ENCODE assay signal across 8 cellular contexts in the genomic region with DNA sequence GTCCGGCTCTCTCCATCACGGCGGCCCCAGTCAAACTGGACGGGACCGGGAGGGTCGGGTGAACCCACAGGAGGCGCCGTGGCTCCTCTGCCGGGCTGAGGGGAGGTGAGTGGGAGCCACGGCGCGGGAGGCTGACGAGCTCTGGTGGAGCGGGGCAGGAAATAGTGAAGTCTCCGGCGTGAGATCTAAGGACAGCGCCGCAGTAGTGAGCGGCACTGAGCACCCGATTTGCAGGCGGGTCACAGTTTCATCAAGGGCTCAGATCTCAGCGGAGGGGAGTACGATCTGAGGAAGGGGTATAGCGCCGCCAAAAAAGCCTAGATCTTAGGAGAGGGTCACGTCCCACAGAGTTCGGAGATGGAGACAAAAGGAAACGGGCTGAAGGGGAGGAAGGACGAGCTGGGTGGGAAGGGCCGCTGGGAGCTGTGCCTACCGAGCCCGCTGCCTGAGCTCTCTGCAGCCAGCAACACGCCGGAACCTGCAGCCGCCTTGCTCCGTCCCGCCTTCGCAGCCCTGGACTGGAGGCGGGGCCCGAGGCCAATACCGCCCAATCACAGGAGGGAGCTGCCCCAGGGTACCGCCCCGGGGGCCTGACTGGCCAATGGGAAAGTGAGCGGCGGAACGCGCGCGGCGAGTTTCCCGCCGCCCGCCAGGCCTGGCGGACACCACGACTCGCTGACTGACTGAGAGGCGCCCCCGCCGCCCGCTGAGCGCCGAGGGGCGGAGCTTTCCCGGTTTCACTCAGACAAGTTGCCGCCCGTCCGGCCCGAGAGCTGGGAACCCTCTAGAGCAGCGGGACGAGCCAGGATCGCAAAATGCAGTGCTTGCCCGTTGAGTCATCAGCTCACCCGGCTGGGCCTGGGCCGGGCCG. TPM values are rescaled to one million over a fixed set of nuclear protein-coding genes. Genes with fewer than 3 reads are reported as not detected.
DNase-seq lines count a peak whose midpoint lies in the region; ATAC-seq and TF ChIP-seq lines count a peak whose summit lies in the region.

No MANE protein-coding gene starts in this region.

- peaks cover 17 to 31% (median 23%) of the 10 kb centered on the region in 3 donors for H3K4me1 Mint-ChIP-seq in T-cell

- DNase-seq in GM13977 (ENCODE audit: low spot score) (peak; percentile 96), NCI-H146 (lab: John Stamatoyannopoulos, UW) (peak; percentile 94), T-cell (peak; percentile 82 to 95 (median 90)), amniotic epithelial cell (ENCODE audit: low read depth) (peak; percentile 95), heart right ventricle (peak; percentile 96 to 97), posterior cingulate gyrus (peak; percentile 89 to 100 (median 96)), upper lobe of left lung (peak; percentile 97 to 98)

- CTCF ChIA-PET in T-cell (lab: Charles Lee), result interaction anchor here (0.5 to 2.4 kb wide), 15 partner anchors 12 to 1044 kb away, joined by 3 to 21 read pairs (median 5); partner anchors contain the start of gene GPN2 (in 1 of the 2)

- H3K4me1 ChIP-seq in heart right ventricle, result peaks cover 0 to 22% (median 15%) of the 10 kb centered on the region in 9 donors
- peaks cover 16 to 30% (median 18%) of the 10 kb centered on the region in 4 donors for H3K4me1 ChIP-seq in upper lobe of left lung

- intact Hi-C loops in heart right ventricle (cut with DNase I), result loop anchor here in 1 of 10 donors (2.0 kb wide), 1 partner anchor 64 kb away; no protein-coding TSS in a partner anchor
- intact Hi-C loops in posterior cingulate gyrus (cut with DNase I), result no loop called here

- TF ChIP-seq POLR2A in upper lobe of left lung (IDR thresholded peaks at IDR 0.05), result peak; percentile 30 to 91 (median 82)

- in situ Hi-C loops in GM13977 (cut with MboI; ENCODE audit: low pct_unique_long_range_greater_than_20kb, low sequenced_read_pairs, unreplicated experiment), result no loop called here

- H3K27me3 ChIP-seq in heart right ventricle, result no peaks in the 10 kb centered on the region
- H3K27me3 ChIP-seq in upper lobe of left lung, result no peaks in the 10 kb centered on the region

- H3K4me3 ChIP-seq in heart right ventricle (peak overlapping the region; percentile 47 to 78 (median 70)), upper lobe of left lung (peak overlapping the region; percentile 51 to 65 (median 60))

- peak; percentile 5 for TF ChIP-seq CTCF in GM13977 (IDR thresholded peaks at IDR 0.05; ENCODE audit: extremely low read depth, insufficient read depth, missing control alignments)
- TF ChIP-seq CTCF in heart right ventricle (IDR thresholded peaks at IDR 0.05), result peak in 2 of 9 donors; percentile 13 to 14
- TF ChIP-seq CTCF in upper lobe of left lung (IDR thresholded peaks at IDR 0.05), result peak in 3 of 6 experiments; percentile 21 to 28 (median 23)

- peak overlapping the region; percentile 87 to 95 (median 88) for H3K4me3 Mint-ChIP-seq in T-cell

- no peaks in the 10 kb centered on the region for H3K9me3 ChIP-seq in heart right ventricle
- H3K9me3 ChIP-seq in upper lobe of left lung, result no peaks in the 10 kb centered on the region

- POLR2A ChIA-PET in T-cell (lab: Charles Lee), result interaction anchor here in 1 of 2 donors (0.6 to 1.4 kb wide), 5 partner anchors 31 to 378 kb away, joined by 3 to 5 read pairs (median 4); partner anchors contain the start of gene GPATCH3

- TF ChIP-seq EP300 in upper lobe of left lung (IDR thresholded peaks at IDR 0.05), result peak in 1 of 4 donors; percentile 47

- no peaks in the 10 kb centered on the region for H3K27me3 Mint-ChIP-seq in T-cell

- no peaks in the 10 kb centered on the region for H3K9me3 Mint-ChIP-seq in T-cell

- H3K36me3 Mint-ChIP-seq in T-cell, result no peaks in the 10 kb centered on the region

- H3K27ac Mint-ChIP-seq in T-cell, result peak overlapping the region; percentile 88 to 93

- 0% methylated on average over 74 to 75 of the region's 75 CpGs for WGBS in heart right ventricle, 2 donors
- WGBS in upper lobe of left lung, 2 donors, result 0% methylated on average over 9 to 58 of the region's 75 CpGs

- H3K36me3 ChIP-seq in heart right ventricle (no peaks in the 10 kb centered on the region), upper lobe of left lung (no peaks in the 10 kb centered on the region)

- peak overlapping the region; percentile 82 to 99 (median 96) for H3K27ac ChIP-seq in heart right ventricle
- peak overlapping the region; percentile 93 to 99 (median 98) for H3K27ac ChIP-seq in upper lobe of left lung

- ATAC-seq in HG02870 (IDR thresholded peaks at IDR 0.05; ENCODE audit: unreplicated experiment) (peak; percentile 90), T-cell (replicated peaks in 1 of 4) (peak; percentile 94 to 96 (median 94)), heart right ventricle (peak; percentile 97 to 99 (median 99)), upper lobe of left lung (ENCODE audit: low FRiP score in 2 of 2) (peak; percentile 96 to 97)

RNA-seq across cellular contexts. Expression of gene SFN, which starts 1.9 kb away (rescaled TPM):
- total RNA-seq in T-cell (1 to 10 TPM in 4 of 5 donors, under 1 TPM in 1; 0.28 to 1.7 (median 1.6) TPM), heart right ventricle (under 1 TPM in 1 of 10 donors, not detected in 9; 0.19 TPM), upper lobe of left lung (100 to 1,000 TPM in 2 of 6 donors, 10 to 100 TPM in 4; 21.0 to 129 (median 70.1) TPM)
- polyA plus RNA-seq in heart right ventricle, result under 1 TPM in 1 of 2 donors, not detected in 1; 0.42 TPM

RNA-seq across cellular contexts. Expression of gene GPN2, which starts 25.2 kb away (rescaled TPM):
- total RNA-seq in T-cell (10 to 100 TPM; 30.8 to 35.7 (median 32.7) TPM), heart right ventricle (10 to 100 TPM; 12.4 to 31.3 (median 20.4) TPM), upper lobe of left lung (10 to 100 TPM; 10.1 to 29.6 (median 18.5) TPM)
- polyA plus RNA-seq in heart right ventricle, result 10 to 100 TPM; 13.7 to 21.1 TPM

RNA-seq across cellular contexts. Expression of gene GPATCH3, which starts 35.4 kb away (rescaled TPM):
- total RNA-seq in T-cell, result 10 to 100 TPM; 23.6 to 28.6 (median 27.6) TPM
- 10 to 100 TPM in 1 of 10 donors, 1 to 10 TPM in 9; 6.5 to 10.0 (median 8.6) TPM for total RNA-seq in heart right ventricle
- 10 to 100 TPM in 1 of 2 donors, 1 to 10 TPM in 1; 8.0 to 19.5 TPM for polyA plus RNA-seq in heart right ventricle
- total RNA-seq in upper lobe of left lung, result 10 to 100 TPM in 4 of 6 donors, 1 to 10 TPM in 2; 9.4 to 20.8 (median 14.9) TPM

RNA-seq across cellular contexts. Expression of gene ZDHHC18, which starts 38.4 kb away (rescaled TPM):
- total RNA-seq in T-cell (10 to 100 TPM; 41.1 to 59.9 (median 50.6) TPM), heart right ventricle (10 to 100 TPM in 8 of 10 donors, 1 to 10 TPM in 2; 7.4 to 19.1 (median 11.8) TPM), upper lobe of left lung (10 to 100 TPM; 18.9 to 35.9 (median 24.9) TPM)
- polyA plus RNA-seq in heart right ventricle, result 10 to 100 TPM in 1 of 2 donors, 1 to 10 TPM in 1; 9.9 to 12.8 TPM

RNA-seq across cellular contexts. Expression of gene NR0B2, which starts 48.9 kb away (rescaled TPM):
- not detected for total RNA-seq in T-cell
- 10 to 100 TPM in 2 of 10 donors, 1 to 10 TPM in 8; 2.7 to 14.7 (median 7.8) TPM for total RNA-seq in heart right ventricle
- 1 to 10 TPM; 2.7 to 4.0 TPM for polyA plus RNA-seq in heart right ventricle
- total RNA-seq in upper lobe of left lung, result 1 to 10 TPM in 4 of 6 donors, under 1 TPM in 1, not detected in 1; 0.89 to 8.8 (median 2.4) TPM

Comparison
In these comparisons a context has a peak if more than half of its experiments do, and no peak if none do; other contexts are left out.
1. Peak in every context shown above with its lines: DNase-seq, ATAC-seq, H3K4me3 ChIP-seq and H3K27ac ChIP-seq.
2. RNA of gene SFN, which starts 1.9 kb away (total RNA-seq): 21.0 to 129 TPM in upper lobe of left lung; 0.28 to 1.7 TPM in T-cell and 0.19 TPM in heart right ventricle; every median in the first group is over 4 times any median in the second.